Comparison of ENCODE assay signal across 8 cellular contexts in the genomic region with DNA sequence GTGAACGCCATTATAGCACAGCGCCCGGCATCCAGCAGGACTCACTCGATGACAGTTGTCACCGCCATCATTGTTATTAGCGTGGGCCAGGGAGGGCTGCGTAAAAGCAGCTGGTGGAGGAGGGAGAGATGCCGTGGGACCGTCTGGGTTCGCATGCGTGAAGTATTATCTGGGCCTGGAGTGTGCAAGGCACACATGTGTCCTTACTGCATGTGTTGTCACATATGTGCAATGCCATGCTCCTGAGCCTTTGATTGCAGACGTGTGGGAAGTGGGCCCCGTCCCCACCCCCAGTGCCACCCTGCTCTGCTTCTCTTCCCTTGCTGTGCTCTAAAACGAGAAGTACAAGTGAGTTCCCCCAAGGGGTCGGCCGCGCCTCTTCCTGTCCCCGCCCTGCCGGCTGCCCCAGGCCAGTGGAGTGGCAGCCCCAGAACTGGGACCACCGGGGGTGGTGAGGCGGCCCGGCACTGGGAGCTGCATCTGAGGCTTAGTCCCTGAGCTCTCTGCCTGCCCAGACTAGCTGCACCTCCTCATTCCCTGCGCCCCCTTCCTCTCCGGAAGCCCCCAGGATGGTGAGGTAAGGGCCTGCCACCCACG. TPM values are rescaled to one million over a fixed set of nuclear protein-coding genes. Genes with fewer than 3 reads are reported as not detected.
DNase-seq lines count a peak whose midpoint lies in the region; ATAC-seq lines count a peak whose summit lies in the region.

Gene PTPN6 (plus strand): TSS at position 413 of the 597 bp plus-strand sequence. CDS start 157 bp downstream, at position 570.

- H3K36me3 Mint-ChIP-seq in activated CD4-positive, alpha-beta memory T cell treated with anti-CD3 and anti-CD28 coated beads for 36 hours: peaks cover 50% of the 10 kb centered on the region

- peak within 1 kb of the TSS; percentile 91 for H3K27ac ChIP-seq in BLaER1
- H3K27ac ChIP-seq in skeletal muscle tissue (ENCODE audit: low read depth, low read length): peak within 1 kb of the TSS; percentile 69

- intact Hi-C loops in activated CD4-positive, alpha-beta memory T cell treated with anti-CD3 and anti-CD28 coated beads for 36 hours (cut with micrococcal nuclease): no loop called here
- intact Hi-C loops in Right ventricle myocardium inferior (cut with DNase I): no loop called here

- no peaks in the 10 kb centered on the region for H3K9me3 ChIP-seq in BLaER1
- H3K9me3 ChIP-seq in skeletal muscle tissue (ENCODE audit: control insufficient read depth in 3 of 3, low read length in 3 of 3): no peaks in the 10 kb centered on the region

- H3K4me2 ChIP-seq in BLaER1: peak within 1 kb of the TSS; percentile 91

- POLR2A ChIA-PET in activated CD4-positive, alpha-beta memory T cell treated with anti-CD3 and anti-CD28 coated beads for 36 hours (lab: Charles Lee): interaction anchor here (0.8 to 11.8 kb wide), 5 partner anchors 7 to 85 kb away, joined by 3 to 507 read pairs (median 19); partner anchors contain the start of genes C12orf57 and RNU7-1

- peaks cover 85% of the 10 kb centered on the region for H3K4me1 ChIP-seq in BLaER1
- H3K4me1 ChIP-seq in skeletal muscle tissue (ENCODE audit: control insufficient read depth in 3 of 3, insufficient read depth in 3 of 3, low read length in 3 of 3): peaks cover 12 to 32% (median 20%) of the 10 kb centered on the region in 3 donors

- H4K20me1 ChIP-seq in BLaER1: no peaks in the 10 kb centered on the region

- peak within 1 kb of the TSS; percentile 93 for H3K9ac ChIP-seq in BLaER1
- H3K9ac ChIP-seq in skeletal muscle tissue (ENCODE audit: low read depth in 1 of 3, low read length in 3 of 3): peak within 1 kb of the TSS in 2 of 3 donors; percentile 32 to 43

- H3K27ac Mint-ChIP-seq in activated CD4-positive, alpha-beta memory T cell treated with anti-CD3 and anti-CD28 coated beads for 36 hours: peak within 1 kb of the TSS; percentile 97

- ATAC-seq in HG03378 (IDR thresholded peaks at IDR 0.05; ENCODE audit: unreplicated experiment): peak; percentile 22
- peak; percentile 55 for ATAC-seq in Right ventricle myocardium inferior

- H3K4me3 ChIP-seq in BLaER1: peak within 1 kb of the TSS; percentile 91
- H3K4me3 ChIP-seq in skeletal muscle tissue (ENCODE audit: low read length in 3 of 3): peak within 1 kb of the TSS; percentile 6 to 56 (median 48)

- no peaks in the 10 kb centered on the region for H3K27me3 Mint-ChIP-seq in activated CD4-positive, alpha-beta memory T cell treated with anti-CD3 and anti-CD28 coated beads for 36 hours

- H3K27me3 ChIP-seq in BLaER1 (no peaks in the 10 kb centered on the region), skeletal muscle tissue (ENCODE audit: control insufficient read depth in 3 of 3, insufficient read depth in 3 of 3, low read length in 3 of 3) (no peaks in the 10 kb centered on the region)

- H3K36me3 ChIP-seq in BLaER1: peaks cover 17% of the 10 kb centered on the region
- H3K36me3 ChIP-seq in skeletal muscle tissue (ENCODE audit: control insufficient read depth in 3 of 3, insufficient read depth in 3 of 3, low read length in 3 of 3): peaks cover 6 to 10% (median 6%) of the 10 kb centered on the region in 3 donors

- CTCF ChIA-PET in activated CD4-positive, alpha-beta memory T cell treated with anti-CD3 and anti-CD28 coated beads for 36 hours (lab: Charles Lee): interaction anchor here (0.6 to 15.9 kb wide), 4 partner anchors 9 to 157 kb away, joined by 3 to 586 read pairs (median 10); partner anchors contain the start of gene C1RL

- H3K4me3 Mint-ChIP-seq in activated CD4-positive, alpha-beta memory T cell treated with anti-CD3 and anti-CD28 coated beads for 36 hours: peak within 1 kb of the TSS; percentile 98

- no peaks in the 10 kb centered on the region for H3K9me3 Mint-ChIP-seq in activated CD4-positive, alpha-beta memory T cell treated with anti-CD3 and anti-CD28 coated beads for 36 hours

- peak; percentile 76 for DNase-seq in activated CD4-positive, alpha-beta memory T cell treated with anti-CD3 and anti-CD28 coated beads for 36 hours
- DNase-seq in Right ventricle myocardium inferior (ENCODE audit: missing footprints): peak; percentile 93
- no peak for DNase-seq in kidney tubule cell (ENCODE audit: low spot score)
- no peak for DNase-seq in NCI-H1092 (lab: John Stamatoyannopoulos, UW)
- DNase-seq in DMS53 treated with DMSO at 0.1 percent for 48 hours (lab: John Stamatoyannopoulos, UW; ENCODE audit: unreplicated experiment): no peak

- peaks cover 64% of the 10 kb centered on the region for H3K4me1 Mint-ChIP-seq in activated CD4-positive, alpha-beta memory T cell treated with anti-CD3 and anti-CD28 coated beads for 36 hours (ENCODE audit: low read depth)

RNA-seq across cellular contexts. Expression of gene PTPN6, which starts in this region (rescaled TPM):
- total RNA-seq in activated CD4-positive, alpha-beta memory T cell treated with anti-CD3 and anti-CD28 coated beads for 36 hours: 100 to 1,000 TPM; 321 to 324 TPM
- total RNA-seq in Right ventricle myocardium inferior (9.1 TPM), skeletal muscle tissue (7.8 TPM)

Comparison
In these comparisons a context has a peak if more than half of its experiments do, and no peak if none do; other contexts are left out.
1. RNA of gene PTPN6 (total RNA-seq): 321 to 324 TPM in activated CD4-positive, alpha-beta memory T cell treated with anti-CD3 and anti-CD28 coated beads for 36 hours; 9.1 TPM in Right ventricle myocardium inferior (single experiment) and 7.8 TPM in skeletal muscle tissue (single experiment); every median in the first group is over 10 times any median in the second.
2. DNase-seq: peak in activated CD4-positive, alpha-beta memory T cell treated with anti-CD3 and anti-CD28 coated beads for 36 hours (single experiment) and Right ventricle myocardium inferior (single experiment); none in kidney tubule cell (single experiment), NCI-H1092 (single experiment) and DMS53 treated with DMSO at 0.1 percent for 48 hours (single experiment).